22 cellular contexts compared by ENCODE assay signal in the genomic region with DNA sequence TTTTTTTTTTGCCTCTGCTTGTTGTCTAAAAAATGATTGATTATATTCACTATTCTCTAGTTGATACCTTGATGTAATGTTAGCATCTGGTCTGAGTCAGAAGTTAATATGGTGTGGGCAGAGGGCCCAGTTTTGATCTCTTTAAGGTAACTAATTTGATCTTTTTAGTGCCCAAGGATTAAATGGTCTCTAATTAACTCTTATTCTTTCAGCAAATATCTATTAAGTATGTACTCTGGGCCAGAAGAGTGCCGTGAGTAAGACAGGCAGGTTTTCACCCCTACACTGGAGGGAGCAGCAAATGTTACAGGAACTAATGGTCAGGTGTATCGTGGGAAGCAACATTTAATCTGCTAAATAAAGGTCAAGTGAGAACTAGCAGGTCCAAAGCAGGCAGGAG.
A peak's percentile ranks its signal among the peaks of the same experiment; 100 is the strongest.
DNase-seq lines count a peak whose midpoint lies in the region; ATAC-seq and TF ChIP-seq lines count a peak whose summit lies in the region.
"Had no signal": no experiment of that assay in that cellular context is flagged by ENCODE, and none has a peak within 500 bp of the region (broad histone marks: within the 10 kb centered on the region; RNA-seq: fewer than 3 reads in every experiment).

No MANE protein-coding gene starts in this region.

- ATAC-seq in omental fat pad (ENCODE audit: low FRiP score) (peak; percentile 49), GM21528 (IDR thresholded peaks at IDR 0.05; ENCODE audit: low FRiP score, unreplicated experiment) (no peak)
- ATAC-seq: activated CD4-positive, CD25-positive, alpha-beta regulatory T cell treated with anti-CD3 and anti-CD28 coated beads, Interleukin-2, amount 50 U/mL, for 24 hours; activated CD8-positive, alpha-beta memory T cell treated with anti-CD3 and anti-CD28 coated beads, Interleukin-2, amount 10 ng/mL, durations not matched to agents 7 days and 5 days; gastroesophageal sphincter; GM23338; stimulated activated effector memory CD8-positive, alpha-beta T cell treated with anti-CD3 and anti-CD28 coated beads, Interleukin-12 subunit alpha, Interleukin-12 subunit beta, amount 100 ng/mL, for 72 hours; T-helper 17 cell had no signal

- no peak for TF ChIP-seq CTCF in omental fat pad (IDR thresholded peaks at IDR 0.05)

- peak; percentile 21 for DNase-seq in DMS79 treated with DMSO at 0.1 percent for 48 hours (lab: John Stamatoyannopoulos, UW)
- peak; percentile 54 for DNase-seq in NCI-H1694 (lab: John Stamatoyannopoulos, UW)
- DNase-seq in NCI-H82 treated with DMSO at 0.1 percent for 48 hours (lab: John Stamatoyannopoulos, UW; ENCODE audit: unreplicated experiment), result peak; percentile 97
- no peak for DNase-seq in omental fat pad (ENCODE audit: low spot score)
- no peak for DNase-seq in nucleus accumbens (lab: John Stamatoyannopoulos, UW)
- no peak for DNase-seq in DMS153 treated with DMSO at 0.1 percent for 48 hours (lab: John Stamatoyannopoulos, UW; ENCODE audit: unreplicated experiment)
- DNase-seq: activated CD4-positive, alpha-beta T cell treated with anti-CD3 and anti-CD28 coated beads, Interleukin-2, amount 50 U/mL, for 4 hours; activated CD8-positive, alpha-beta memory T cell treated with anti-CD3 and anti-CD28 coated beads, Interleukin-2, amount 10 ng/mL, durations not matched to agents 7 days and 5 days; activated gamma-delta T cell treated with Interleukin-2 at 50 U/mL for 16 hours; activated naive CD8-positive, alpha-beta T cell treated with anti-CD3 and anti-CD28 coated beads, Interleukin-2, amount 10 ng/mL, durations not matched to agents 7 days and 5 days; activated T-cell treated with anti-CD3 and anti-CD28 coated beads, Interleukin-2, amount 50 U/mL, for 48 hours; aorta; HFFc6; kidney glomerular epithelial cell; OCI-M1; stimulated activated CD4-positive, alpha-beta T cell treated with anti-CD3 and anti-CD28 coated beads, Interleukin-15, amount 100 ng/mL, for 24 hours; T-helper 17 cell had no signal

Comparison
In these comparisons a context has a peak if more than half of its experiments do, and no peak if none do; other contexts are left out.
1. DNase-seq: peak in DMS79 treated with DMSO at 0.1 percent for 48 hours (single experiment), NCI-H1694 (single experiment) and NCI-H82 treated with DMSO at 0.1 percent for 48 hours (single experiment); none in omental fat pad (single experiment), nucleus accumbens (0 of 56) and DMS153 treated with DMSO at 0.1 percent for 48 hours (single experiment).